In the genomic region with DNA sequence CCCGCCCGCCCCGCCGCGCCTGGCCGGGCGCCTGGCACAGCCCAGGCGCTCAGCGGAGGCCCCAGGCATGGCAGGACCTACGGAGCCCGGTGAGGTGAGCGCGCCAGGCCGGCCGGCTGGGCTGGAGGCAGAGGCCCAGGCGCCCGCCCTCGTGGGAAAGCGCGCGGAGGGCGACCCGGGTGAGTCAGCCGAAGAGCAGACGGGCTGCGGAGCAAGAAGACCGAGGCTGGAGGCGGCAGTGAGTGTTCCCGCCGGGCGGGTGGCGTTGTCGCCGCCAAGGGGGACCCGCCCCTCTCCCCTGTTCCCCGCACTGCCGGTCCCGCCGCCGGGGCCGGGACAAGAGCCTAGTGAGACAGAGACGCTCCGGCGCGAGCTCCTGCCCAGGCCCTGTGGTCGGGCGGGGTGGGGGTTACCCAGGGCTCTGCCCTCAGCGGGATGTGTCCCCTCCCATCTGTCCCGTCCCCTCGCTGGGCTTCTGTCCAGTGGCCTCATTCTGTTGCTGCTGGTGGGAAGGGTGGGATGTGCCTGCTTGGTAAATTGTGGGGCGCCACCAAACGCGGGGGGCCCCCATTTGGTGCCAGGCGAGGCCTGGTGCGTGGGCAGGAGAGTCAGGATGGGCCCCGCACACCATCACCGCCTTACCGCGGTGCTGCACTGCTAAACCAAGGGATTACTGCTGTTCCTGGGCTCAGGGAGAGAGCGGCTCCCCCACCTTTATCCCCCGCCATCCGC, we compare ENCODE assay signal across 1 cellular context.
TF ChIP-seq lines count a peak whose summit lies in the region.

No MANE protein-coding gene starts in this region.

TF ChIP-seq in HepG2, 621 proteins besides CTCF, POLR2A, EP300 and RAD21:
- TF ChIP-seq FUBP1 (CRISPR knock-in tag; IDR thresholded peaks at IDR 0.05; ENCODE audit: borderline replicate concordance) (no peak), PHF8 (CRISPR knock-in tag; IDR thresholded peaks at IDR 0.05) (no peak), KLF11 (CRISPR knock-in tag; IDR thresholded peaks at IDR 0.05) (no peak)
